ENCODE assay signal across 26 cellular contexts in the genomic region with DNA sequence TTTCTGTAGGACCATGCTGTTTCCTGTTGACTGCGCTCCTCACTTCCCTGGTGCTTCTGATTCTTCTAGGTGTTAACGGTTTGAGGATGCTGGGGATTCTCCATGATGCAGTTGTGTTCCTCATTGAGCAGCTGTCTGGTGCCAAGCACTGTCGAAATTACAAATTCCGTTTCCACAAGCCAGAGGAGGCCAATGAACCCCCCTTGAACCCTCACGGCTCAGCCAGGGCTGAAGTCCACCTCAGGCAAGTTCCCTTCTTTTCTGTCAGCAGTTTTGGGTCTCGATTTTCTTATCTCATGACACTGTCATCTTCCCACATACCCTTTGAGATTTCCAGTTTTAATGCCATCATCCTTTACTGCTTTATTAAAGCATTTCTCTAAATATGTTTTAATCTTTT.
"Had no signal": no experiment of that assay in that cellular context is flagged by ENCODE, and none has a peak within 500 bp of the region (broad histone marks: within the 10 kb centered on the region; RNA-seq: fewer than 3 reads in every experiment).

No MANE protein-coding gene starts in this region.

- H3K4me3 ChIP-seq: breast epithelium, K562, SK-N-MC had no signal

- H3K27me3 Mint-ChIP-seq: activated naive CD8-positive, alpha-beta T cell treated with anti-CD3 and anti-CD28 coated beads, Interleukin-2, amount 10 ng/mL, durations not matched to agents 7 days and 5 days; T-cell had no signal

- ATAC-seq: K562, Panc1, Right ventricle myocardium inferior, T-cell had no signal

- H3K27ac Mint-ChIP-seq: activated naive CD8-positive, alpha-beta T cell treated with anti-CD3 and anti-CD28 coated beads, Interleukin-2, amount 10 ng/mL, durations not matched to agents 7 days and 5 days had no signal

- H3K4me3 Mint-ChIP-seq: activated naive CD8-positive, alpha-beta T cell treated with anti-CD3 and anti-CD28 coated beads, Interleukin-2, amount 10 ng/mL, durations not matched to agents 7 days and 5 days; T-cell had no signal

- H3K9me3 Mint-ChIP-seq: activated naive CD8-positive, alpha-beta T cell treated with anti-CD3 and anti-CD28 coated beads, Interleukin-2, amount 10 ng/mL, durations not matched to agents 7 days and 5 days; T-cell had no signal

- H3K27me3 ChIP-seq: breast epithelium had no signal

- H3K9me3 ChIP-seq: breast epithelium had no signal

- H3K27ac ChIP-seq: breast epithelium, SK-N-MC had no signal

- DNase-seq: activated CD4-positive, CD25-positive, alpha-beta regulatory T cell; activated effector memory CD4-positive, alpha-beta T cell treated with Interleukin-2 at 50 U/mL for 16 hours; activated naive CD4-positive, alpha-beta T cell; activated naive CD8-positive, alpha-beta T cell treated with anti-CD3 and anti-CD28 coated beads, Interleukin-2, amount 10 ng/mL, durations not matched to agents 7 days and 5 days; activated T-cell treated with anti-CD3 and anti-CD28 coated beads for 4 hours; aorta; central memory CD4-positive, alpha-beta T cell; Karpas-422; MM.1S; NCI-H1105; NCI-H1436; NCI-H1694 treated with DMSO at 0.1 percent for 48 hours; NCI-H2029 treated with DMSO at 0.1 percent for 48 hours; NCI-H345; NCI-H510A; NCI-H526 treated with DMSO at 0.1 percent for 48 hours; NCI-H82; RPMI8226; T-cell; T-helper 2 cell; T1000 had no signal
